1 cellular context compared by ENCODE assay signal in genomic region chr17:44076716-44077594, GRCh38.
A peak's percentile ranks its signal among the peaks of the same experiment; 100 is the strongest.
TF ChIP-seq lines count a peak whose summit lies in the region.

No MANE protein-coding gene starts in this region.

TF ChIP-seq in HepG2, 621 proteins besides CTCF, POLR2A, EP300 and RAD21 (continued from another document):
- TF ChIP-seq, protein P1, sequence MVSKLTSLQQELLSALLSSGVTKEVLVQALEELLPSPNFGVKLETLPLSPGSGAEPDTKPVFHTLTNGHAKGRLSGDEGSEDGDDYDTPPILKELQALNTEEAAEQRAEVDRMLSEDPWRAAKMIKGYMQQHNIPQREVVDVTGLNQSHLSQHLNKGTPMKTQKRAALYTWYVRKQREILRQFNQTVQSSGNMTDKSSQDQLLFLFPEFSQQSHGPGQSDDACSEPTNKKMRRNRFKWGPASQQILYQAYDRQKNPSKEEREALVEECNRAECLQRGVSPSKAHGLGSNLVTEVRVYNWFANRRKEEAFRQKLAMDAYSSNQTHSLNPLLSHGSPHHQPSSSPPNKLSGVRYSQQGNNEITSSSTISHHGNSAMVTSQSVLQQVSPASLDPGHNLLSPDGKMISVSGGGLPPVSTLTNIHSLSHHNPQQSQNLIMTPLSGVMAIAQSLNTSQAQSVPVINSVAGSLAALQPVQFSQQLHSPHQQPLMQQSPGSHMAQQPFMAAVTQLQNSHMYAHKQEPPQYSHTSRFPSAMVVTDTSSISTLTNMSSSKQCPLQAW (CRISPR knock-in tag; IDR thresholded peaks at IDR 0.05) = peak; percentile 55
- no peak for TF ChIP-seq GRHL1 (CRISPR knock-in tag; conservative IDR thresholded peaks at IDR 0.05)
- peak; percentile 32 for TF ChIP-seq ASH2L (IDR thresholded peaks at IDR 0.05; ENCODE audit: insufficient read length, low read depth, low read length)
- no peak for TF ChIP-seq NFE2L2 (IDR thresholded peaks at IDR 0.05; ENCODE audit: low read length)
- peak; percentile 55; the same call in 1 of the 2 replicates for TF ChIP-seq FOXJ3 (CRISPR knock-in tag; IDR thresholded peaks at IDR 0.05; ENCODE audit: borderline replicate concordance)
- no peak for TF ChIP-seq CREM (IDR thresholded peaks at IDR 0.05)
- no peak for TF ChIP-seq CREM (CRISPR knock-in tag; IDR thresholded peaks at IDR 0.05)
- TF ChIP-seq ZNF121 (CRISPR knock-in tag; IDR thresholded peaks at IDR 0.05) = no peak
- no peak for TF ChIP-seq HNRNPK (IDR thresholded peaks at IDR 0.05; ENCODE audit: low read depth, low read length, poor library complexity, severe bottlenecking)
- no peak for TF ChIP-seq ZNF879 (CRISPR knock-in tag; IDR thresholded peaks at IDR 0.05)
- no peak for TF ChIP-seq ZNF484 (CRISPR knock-in tag; IDR thresholded peaks at IDR 0.05; ENCODE audit: borderline replicate concordance, low read depth)
